ENCODE assay signal across 17 cellular contexts in the genomic region with DNA sequence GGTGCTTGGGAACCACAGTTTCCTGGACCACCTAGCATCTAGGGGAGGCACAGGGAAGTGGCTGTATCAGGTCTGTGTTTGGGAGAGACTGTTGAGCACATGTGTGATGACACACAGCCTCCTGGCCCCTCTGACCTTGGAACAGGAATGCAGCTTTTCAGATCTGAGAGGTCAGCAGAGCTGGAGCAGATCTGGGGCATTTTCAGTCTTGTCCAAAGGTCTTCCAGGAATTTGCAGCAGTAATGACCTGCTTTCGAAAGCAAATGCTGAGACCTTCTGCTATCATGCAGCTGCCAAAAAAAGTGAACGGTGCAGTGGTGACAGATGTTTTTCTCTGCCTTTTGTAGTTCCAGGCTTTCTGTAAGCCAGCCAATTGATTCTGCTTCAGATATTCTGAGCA.
DNase-seq lines count a peak whose midpoint lies in the region; ATAC-seq and TF ChIP-seq lines count a peak whose summit lies in the region.
"Had no signal": no experiment of that assay in that cellular context is flagged by ENCODE, and none has a peak within 500 bp of the region (broad histone marks: within the 10 kb centered on the region; RNA-seq: fewer than 3 reads in every experiment).

No MANE protein-coding gene starts in this region.

- H3K27ac Mint-ChIP-seq in activated CD8-positive, alpha-beta T cell treated with anti-CD3 and anti-CD28 coated beads, Interleukin-2, amount 10 ng/mL, durations not matched to agents 7 days and 5 days = peak overlapping the region; percentile 57
- no peak overlapping the region for H3K27ac Mint-ChIP-seq in activated CD8-positive, alpha-beta T cell treated with anti-CD3 and anti-CD28 coated beads for 36 hours
- H3K27ac Mint-ChIP-seq in nephron (peak overlapping the region in 2 of 3 experiments; percentile 71 to 79), Calu3 (ENCODE audit: unreplicated experiment) (no peak overlapping the region)

- H4K20me1 ChIP-seq in Loucy (ENCODE audit: insufficient read depth, low read length, poor library complexity, severe bottlenecking) = no peaks in the 10 kb centered on the region

- H3K4me1 ChIP-seq in Loucy (ENCODE audit: insufficient read depth, low read length, poor library complexity, severe bottlenecking) = peaks cover 33% of the 10 kb centered on the region
- H3K4me1 ChIP-seq in adrenal gland (replicated peaks in 1 of 2) = peaks cover 10 to 13% of the 10 kb centered on the region in 2 donors
- H3K4me1 ChIP-seq: BE2C had no signal

- POLR2A ChIA-PET in activated CD8-positive, alpha-beta T cell treated with anti-CD3 and anti-CD28 coated beads, Interleukin-2, amount 10 ng/mL, durations not matched to agents 7 days and 5 days (lab: Charles Lee) = no interaction called here
- POLR2A ChIA-PET in activated CD8-positive, alpha-beta T cell treated with anti-CD3 and anti-CD28 coated beads for 36 hours (lab: Charles Lee) = no interaction called here

- H3K27me3 ChIP-seq in Loucy (ENCODE audit: insufficient read depth, low read length, poor library complexity, severe bottlenecking) (no peaks in the 10 kb centered on the region), adrenal gland (no peaks in the 10 kb centered on the region)

- H3K9me2 ChIP-seq in Loucy (replicated peaks; ENCODE audit: low read depth, low read length) = no peaks in the 10 kb centered on the region
- H3K9me2 ChIP-seq: SK-N-SH had no signal

- peaks cover 87% of the 10 kb centered on the region for H3K36me3 Mint-ChIP-seq in activated CD8-positive, alpha-beta T cell treated with anti-CD3 and anti-CD28 coated beads, Interleukin-2, amount 10 ng/mL, durations not matched to agents 7 days and 5 days (ENCODE audit: low read depth)
- H3K36me3 Mint-ChIP-seq in activated CD8-positive, alpha-beta T cell treated with anti-CD3 and anti-CD28 coated beads for 36 hours (ENCODE audit: low read depth) = peaks cover 3% of the 10 kb centered on the region
- H3K36me3 Mint-ChIP-seq in nephron (ENCODE audit: low read depth) (no peaks in the 10 kb centered on the region), Calu3 (ENCODE audit: insufficient read depth, unreplicated experiment) (no peaks in the 10 kb centered on the region)
- H3K36me3 Mint-ChIP-seq: CD4-positive, CD25-positive, alpha-beta regulatory T cell had no signal

- intact Hi-C loops in activated CD8-positive, alpha-beta T cell treated with anti-CD3 and anti-CD28 coated beads for 36 hours (cut with micrococcal nuclease) = no loop called here
- intact Hi-C loops in adrenal gland (cut with DNase I) = no loop called here
- intact Hi-C loops in Calu3 (cut with micrococcal nuclease; ENCODE audit: unreplicated experiment) = no loop called here

- no peak overlapping the region for H3K9ac ChIP-seq in Loucy (ENCODE audit: low read depth, low read length, poor library complexity, severe bottlenecking)
- H3K9ac ChIP-seq: SK-N-SH had no signal

- no peak overlapping the region for H3K4me3 ChIP-seq in Loucy (ENCODE audit: low read length, poor library complexity, severe bottlenecking)
- no peak overlapping the region for H3K4me3 ChIP-seq in adrenal gland

- H2AFZ ChIP-seq in Loucy (ENCODE audit: low read length) = no peak overlapping the region

- 13 to 44% (median 31%) methylated on average over 2 of the region's 2 CpGs for WGBS in adrenal gland, 4 donors

- no peaks in the 10 kb centered on the region for H3K9me3 Mint-ChIP-seq in activated CD8-positive, alpha-beta T cell treated with anti-CD3 and anti-CD28 coated beads, Interleukin-2, amount 10 ng/mL, durations not matched to agents 7 days and 5 days (ENCODE audit: insufficient read depth)
- H3K9me3 Mint-ChIP-seq in activated CD8-positive, alpha-beta T cell treated with anti-CD3 and anti-CD28 coated beads for 36 hours = no peaks in the 10 kb centered on the region
- no peaks in the 10 kb centered on the region for H3K9me3 Mint-ChIP-seq in nephron
- no peaks in the 10 kb centered on the region for H3K9me3 Mint-ChIP-seq in Calu3 (ENCODE audit: low read depth, unreplicated experiment)
- H3K9me3 Mint-ChIP-seq: CD4-positive, CD25-positive, alpha-beta regulatory T cell had no signal

- CTCF ChIA-PET in activated CD8-positive, alpha-beta T cell treated with anti-CD3 and anti-CD28 coated beads, Interleukin-2, amount 10 ng/mL, durations not matched to agents 7 days and 5 days (lab: Charles Lee) = interaction anchor here (3.8 kb wide), 1 partner anchor 22 kb away, joined by 20 read pairs; no protein-coding TSS in a partner anchor
- CTCF ChIA-PET in activated CD8-positive, alpha-beta T cell treated with anti-CD3 and anti-CD28 coated beads for 36 hours (lab: Charles Lee) = interaction anchor here (4.9 kb wide), 1 partner anchor 75 kb away, joined by 17 read pairs; no protein-coding TSS in a partner anchor
- CTCF ChIA-PET in Calu3 (lab: Charles Lee) = no interaction called here

- no peak for TF ChIP-seq CTCF in activated CD8-positive, alpha-beta T cell treated with anti-CD3 and anti-CD28 coated beads for 36 hours (IDR thresholded peaks at IDR 0.05)
- TF ChIP-seq CTCF in Loucy (conservative IDR thresholded peaks at IDR 0.05; ENCODE audit: low read length) = no peak
- no peak for TF ChIP-seq CTCF in adrenal gland (IDR thresholded peaks at IDR 0.05)
- no peak for TF ChIP-seq CTCF in nephron (IDR thresholded peaks at IDR 0.05; ENCODE audit: unreplicated experiment in 3 of 3)
- no peak for TF ChIP-seq CTCF in Calu3 (IDR thresholded peaks at IDR 0.05; ENCODE audit: unreplicated experiment)

- H3K79me2 ChIP-seq in Loucy (ENCODE audit: insufficient read depth, low read length) = no peaks in the 10 kb centered on the region

- H3K27me3 Mint-ChIP-seq in activated CD8-positive, alpha-beta T cell treated with anti-CD3 and anti-CD28 coated beads, Interleukin-2, amount 10 ng/mL, durations not matched to agents 7 days and 5 days (ENCODE audit: low read depth) = no peaks in the 10 kb centered on the region
- peaks cover 20% of the 10 kb centered on the region for H3K27me3 Mint-ChIP-seq in activated CD8-positive, alpha-beta T cell treated with anti-CD3 and anti-CD28 coated beads for 36 hours
- H3K27me3 Mint-ChIP-seq in nephron (ENCODE audit: low read depth) = peaks cover 14% of the 10 kb centered on the region
- H3K27me3 Mint-ChIP-seq in Calu3 (ENCODE audit: unreplicated experiment) = peaks cover 36% of the 10 kb centered on the region
- H3K27me3 Mint-ChIP-seq: CD4-positive, CD25-positive, alpha-beta regulatory T cell had no signal

- peaks cover 56% of the 10 kb centered on the region for H3K4me1 Mint-ChIP-seq in activated CD8-positive, alpha-beta T cell treated with anti-CD3 and anti-CD28 coated beads, Interleukin-2, amount 10 ng/mL, durations not matched to agents 7 days and 5 days (ENCODE audit: low read depth)
- H3K4me1 Mint-ChIP-seq in activated CD8-positive, alpha-beta T cell treated with anti-CD3 and anti-CD28 coated beads for 36 hours (ENCODE audit: low read depth) = peaks cover 9% of the 10 kb centered on the region
- H3K4me1 Mint-ChIP-seq in nephron (peaks cover 22% of the 10 kb centered on the region), Calu3 (ENCODE audit: low read depth, unreplicated experiment) (no peaks in the 10 kb centered on the region)

- H3K9me3 ChIP-seq in Loucy (ENCODE audit: insufficient read depth, low read depth, low read length) = no peaks in the 10 kb centered on the region
- no peaks in the 10 kb centered on the region for H3K9me3 ChIP-seq in adrenal gland (replicated peaks in 1 of 3)
- H3K9me3 ChIP-seq: BE2C, SK-N-SH had no signal

- no TSS peak for BruUV-seq in Calu3 (replicated peaks; lab: Mats Ljungman, UMichigan)

- no peak for ATAC-seq in activated CD8-positive, alpha-beta T cell treated with anti-CD3 and anti-CD28 coated beads, Interleukin-2, amount 10 ng/mL, durations not matched to agents 7 days and 5 days
- ATAC-seq in activated CD8-positive, alpha-beta T cell treated with anti-CD3 and anti-CD28 coated beads for 36 hours = no peak

- no peak for DNase-seq in activated CD8-positive, alpha-beta T cell treated with anti-CD3 and anti-CD28 coated beads, Interleukin-2, amount 10 ng/mL, durations not matched to agents 7 days and 5 days
- DNase-seq in activated CD8-positive, alpha-beta T cell treated with anti-CD3 and anti-CD28 coated beads for 36 hours = no peak
- peak; percentile 23 to 85 (median 63) for DNase-seq in adrenal gland
- DNase-seq in Calu3 = no peak
- DNase-seq in T1000 (lab: John Stamatoyannopoulos, UW) = no peak
- no peak for DNase-seq in SHP77 (lab: John Stamatoyannopoulos, UW)
- DNase-seq: BE2C; CD4-positive, CD25-positive, alpha-beta regulatory T cell; COR-L47; DMS53; NCI-H187 treated with DMSO at 0.1 percent for 48 hours; NCI-H748 treated with DMSO at 0.1 percent for 48 hours; OCI-M1; SHP77 treated with DMSO at 0.1 percent for 48 hours; SK-N-SH had no signal

- H3K4me3 Mint-ChIP-seq in activated CD8-positive, alpha-beta T cell treated with anti-CD3 and anti-CD28 coated beads, Interleukin-2, amount 10 ng/mL, durations not matched to agents 7 days and 5 days = no peak overlapping the region
- H3K4me3 Mint-ChIP-seq in activated CD8-positive, alpha-beta T cell treated with anti-CD3 and anti-CD28 coated beads for 36 hours = no peak overlapping the region
- H3K4me3 Mint-ChIP-seq in nephron = peak overlapping the region in 1 of 3 experiments; percentile 14
- H3K4me3 Mint-ChIP-seq in Calu3 (ENCODE audit: low read depth, unreplicated experiment) = no peak overlapping the region
- H3K4me3 Mint-ChIP-seq: CD4-positive, CD25-positive, alpha-beta regulatory T cell had no signal

- no peak for TF ChIP-seq POLR2A in adrenal gland (IDR thresholded peaks at IDR 0.05)

- H3K27ac ChIP-seq in adrenal gland = peak overlapping the region in 1 of 5 donors; percentile 32

- H3K4me2 ChIP-seq in Loucy (ENCODE audit: low read depth, low read length, poor library complexity, severe bottlenecking) = peak overlapping the region; percentile 10
- H3K4me2 ChIP-seq: SK-N-SH had no signal

- H3F3A ChIP-seq in Loucy (ENCODE audit: low read depth) = no peaks in the 10 kb centered on the region

- H3K36me3 ChIP-seq in Loucy (ENCODE audit: insufficient read depth, low read length) (no peaks in the 10 kb centered on the region), adrenal gland (replicated peaks in 1 of 2) (no peaks in the 10 kb centered on the region)
- H3K36me3 ChIP-seq: BE2C had no signal

Comparison
In these comparisons a context has a peak if more than half of its experiments do, and no peak if none do; other contexts are left out.
1. H3K27ac Mint-ChIP-seq: peak in activated CD8-positive, alpha-beta T cell treated with anti-CD3 and anti-CD28 coated beads, Interleukin-2, amount 10 ng/mL, durations not matched to agents 7 days and 5 days (single experiment) and nephron (2 of 3); none in activated CD8-positive, alpha-beta T cell treated with anti-CD3 and anti-CD28 coated beads for 36 hours (single experiment) and Calu3 (single experiment).
2. DNase-seq: peak in adrenal gland (7 of 7); none in activated CD8-positive, alpha-beta T cell treated with anti-CD3 and anti-CD28 coated beads, Interleukin-2, amount 10 ng/mL, durations not matched to agents 7 days and 5 days (single experiment), activated CD8-positive, alpha-beta T cell treated with anti-CD3 and anti-CD28 coated beads for 36 hours (single experiment), Calu3 (single experiment), T1000 (single experiment) and SHP77 (0 of 2).